9 cellular contexts compared by ENCODE assay signal in genomic region chr12:6226701-6227096, GRCh38. TPM values are rescaled to one million over a fixed set of nuclear protein-coding genes. Genes with fewer than 3 reads are reported as not detected.
DNase-seq lines count a peak whose midpoint lies in the region; ATAC-seq, FAIRE-seq and TF ChIP-seq lines count a peak whose summit lies in the region.
"Had no signal": no experiment of that assay in that cellular context is flagged by ENCODE, and none has a peak within 500 bp of the region (broad histone marks: within the 10 kb centered on the region; RNA-seq: fewer than 3 reads in every experiment).

No MANE protein-coding gene starts in this region.

- H3K79me2 ChIP-seq in astrocyte (ENCODE audit: insufficient read depth, low read length) (peaks cover 6% of the 10 kb centered on the region), osteoblast (ENCODE audit: insufficient read depth, low read length) (no peaks in the 10 kb centered on the region)

- no peak for FAIRE-seq in astrocyte (lab: Jason Lieb, UNC)

- H3K27ac ChIP-seq in astrocyte (ENCODE audit: low read depth, low read length) (peak overlapping the region; percentile 16), osteoblast (ENCODE audit: low read depth, low read length) (peak overlapping the region; percentile 82), uterus (peak overlapping the region; percentile 86 to 96)

- peak overlapping the region; percentile 43 for H3K9ac ChIP-seq in astrocyte (ENCODE audit: low read length)

- H3K4me3 ChIP-seq in astrocyte (ENCODE audit: insufficient read depth, low read depth, low read length) (no peak overlapping the region), osteoblast (ENCODE audit: insufficient read depth, low read length) (peak overlapping the region; percentile 46), uterus (peak overlapping the region in 1 of 2 donors; percentile 21)

- ATAC-seq in HG03442 (IDR thresholded peaks at IDR 0.05; ENCODE audit: unreplicated experiment) = no peak
- ATAC-seq: activated CD8-positive, alpha-beta T cell treated with anti-CD3 and anti-CD28 coated beads, Interleukin-2, amount 10 ng/mL, durations not matched to agents 7 days and 5 days; SK-N-SH treated with all-trans-retinoic acid at 6 μM for 48 hours had no signal

- no peak for DNase-seq in astrocyte (ENCODE audit: low read depth)
- DNase-seq in glutamatergic neuron = no peak
- DNase-seq in osteoblast (ENCODE audit: insufficient read length, low spot score, missing footprints) = no peak
- peak; percentile 61 to 73 for DNase-seq in uterus
- DNase-seq in stimulated activated CD4-positive, alpha-beta T cell treated with anti-CD3 and anti-CD28 coated beads, Interleukin-12 subunit alpha, Interleukin-12 subunit beta, amount 100 ng/mL, for 4 hours = no peak
- DNase-seq in T1000 (lab: John Stamatoyannopoulos, UW) = no peak
- DNase-seq: activated CD8-positive, alpha-beta T cell treated with anti-CD3 and anti-CD28 coated beads, Interleukin-2, amount 10 ng/mL, durations not matched to agents 7 days and 5 days had no signal

- H2AFZ ChIP-seq in astrocyte (ENCODE audit: low read depth, low read length) (peak overlapping the region; percentile 59), osteoblast (ENCODE audit: low read length) (peak overlapping the region; percentile 65)

- intact Hi-C loops in uterus (cut with DNase I; ENCODE audit: low total_unique reads) = no loop called here

- H3K36me3 ChIP-seq in astrocyte (ENCODE audit: insufficient read depth, low read length) = no peaks in the 10 kb centered on the region
- H3K36me3 ChIP-seq in osteoblast (ENCODE audit: insufficient read depth, low read length) = no peaks in the 10 kb centered on the region
- H3K36me3 ChIP-seq in uterus = no peaks in the 10 kb centered on the region

- no peak for TF ChIP-seq CTCF in astrocyte (IDR thresholded peaks at IDR 0.05; ENCODE audit: insufficient read depth, low read depth, low read length)
- no peak for TF ChIP-seq CTCF in glutamatergic neuron (IDR thresholded peaks at IDR 0.05; ENCODE audit: partially characterized antibody, unreplicated experiment)
- no peak for TF ChIP-seq CTCF in osteoblast (IDR thresholded peaks at IDR 0.05; ENCODE audit: extremely low read depth, low read depth, low read length)
- TF ChIP-seq CTCF in uterus (IDR thresholded peaks at IDR 0.05) = no peak

- H3K4me3 Mint-ChIP-seq in astrocyte (ENCODE audit: unreplicated experiment) = peak overlapping the region; percentile 45
- H3K4me3 Mint-ChIP-seq in glutamatergic neuron (ENCODE audit: unreplicated experiment) = no peak overlapping the region
- H3K4me3 Mint-ChIP-seq: activated CD8-positive, alpha-beta T cell treated with anti-CD3 and anti-CD28 coated beads, Interleukin-2, amount 10 ng/mL, durations not matched to agents 7 days and 5 days had no signal

- H3K4me1 Mint-ChIP-seq in astrocyte (ENCODE audit: low read depth, unreplicated experiment) = peaks cover 33% of the 10 kb centered on the region
- H3K4me1 Mint-ChIP-seq in glutamatergic neuron (ENCODE audit: low read depth, unreplicated experiment) = peaks cover 18% of the 10 kb centered on the region

- peaks cover 55% of the 10 kb centered on the region for H3K4me1 ChIP-seq in astrocyte (ENCODE audit: insufficient read depth, low read length)
- H3K4me1 ChIP-seq in osteoblast (ENCODE audit: insufficient read depth, low read length) = peaks cover 52% of the 10 kb centered on the region
- H3K4me1 ChIP-seq in uterus = peaks cover 56 to 65% of the 10 kb centered on the region in 2 donors

- H3K27me3 ChIP-seq in astrocyte (ENCODE audit: insufficient read depth, low read length) (no peaks in the 10 kb centered on the region), osteoblast (ENCODE audit: insufficient read depth, low read length) (no peaks in the 10 kb centered on the region), uterus (no peaks in the 10 kb centered on the region)

- TF ChIP-seq POLR2A in uterus (IDR thresholded peaks at IDR 0.05) = no peak

- H4K20me1 ChIP-seq in astrocyte (ENCODE audit: insufficient read depth, low read length) = no peaks in the 10 kb centered on the region
- H4K20me1 ChIP-seq in osteoblast (ENCODE audit: insufficient read depth, low read length) = no peaks in the 10 kb centered on the region

- H3K9me3 Mint-ChIP-seq in astrocyte (ENCODE audit: unreplicated experiment) (no peaks in the 10 kb centered on the region), glutamatergic neuron (ENCODE audit: unreplicated experiment) (peaks cover 5% of the 10 kb centered on the region)

- no peak overlapping the region for H3K27ac Mint-ChIP-seq in astrocyte (ENCODE audit: unreplicated experiment)
- H3K27ac Mint-ChIP-seq in glutamatergic neuron (ENCODE audit: unreplicated experiment) = peak overlapping the region; percentile 52
- H3K27ac Mint-ChIP-seq: activated CD8-positive, alpha-beta T cell treated with anti-CD3 and anti-CD28 coated beads, Interleukin-2, amount 10 ng/mL, durations not matched to agents 7 days and 5 days had no signal

- H3K9me3 ChIP-seq in astrocyte (ENCODE audit: insufficient read depth, low read depth, low read length) = no peaks in the 10 kb centered on the region
- no peaks in the 10 kb centered on the region for H3K9me3 ChIP-seq in osteoblast (ENCODE audit: low read depth, low read length)
- no peaks in the 10 kb centered on the region for H3K9me3 ChIP-seq in uterus

- H3K27me3 Mint-ChIP-seq in astrocyte (ENCODE audit: low read depth, unreplicated experiment) (peaks cover 2% of the 10 kb centered on the region), glutamatergic neuron (ENCODE audit: unreplicated experiment) (peaks cover 4% of the 10 kb centered on the region)

- H3K4me2 ChIP-seq in astrocyte (ENCODE audit: low read length) = peak overlapping the region; percentile 62
- H3K4me2 ChIP-seq in osteoblast (ENCODE audit: insufficient read depth, low read length) = peak overlapping the region; percentile 79

- H3K36me3 Mint-ChIP-seq in astrocyte (ENCODE audit: low read depth, unreplicated experiment) (peaks cover 3% of the 10 kb centered on the region), glutamatergic neuron (ENCODE audit: unreplicated experiment) (no peaks in the 10 kb centered on the region)

RNA-seq across cellular contexts. Expression of gene CD9, which starts 26.5 kb away (rescaled TPM):
- total RNA-seq in astrocyte (46.0 and 52.2 TPM in 2 replicates), glutamatergic neuron (ENCODE audit: unreplicated experiment) (17.6 TPM), osteoblast (19.4 and 34.4 TPM in 2 replicates), uterus (100 to 1,000 TPM; 161 to 275 (median 207) TPM)

Comparison
In these comparisons a context has a peak if more than half of its experiments do, and no peak if none do; other contexts are left out.
1. DNase-seq: peak in uterus (2 of 2); none in astrocyte (single experiment), glutamatergic neuron (single experiment), osteoblast (single experiment), stimulated activated CD4-positive, alpha-beta T cell treated with anti-CD3 and anti-CD28 coated beads, Interleukin-12 subunit alpha, Interleukin-12 subunit beta, amount 100 ng/mL, for 4 hours (single experiment) and T1000 (single experiment).
2. H3K27ac ChIP-seq: peak in every context shown above with its lines; median percentile 91 in uterus; 82 in osteoblast; 16 in astrocyte.